1 cellular context compared by ENCODE assay signal in genomic region chr2:127377262-127377661, GRCh38.
TF ChIP-seq lines count a peak whose summit lies in the region.

No MANE protein-coding gene starts in this region.

TF ChIP-seq in IMR-90, 13 proteins besides CTCF, POLR2A, EP300 and RAD21:
- TF ChIP-seq CHD1 (IDR thresholded peaks at IDR 0.05; ENCODE audit: low read depth, low read length) (no peak), RCOR1 (IDR thresholded peaks at IDR 0.05; ENCODE audit: insufficient replicate concordance, low read length) (no peak), ELK1 (IDR thresholded peaks at IDR 0.05; ENCODE audit: borderline replicate concordance, low read depth, low read length) (no peak), SMC3 (IDR thresholded peaks at IDR 0.05; ENCODE audit: low read depth, low read length) (no peak), BHLHE40 (IDR thresholded peaks at IDR 0.05; ENCODE audit: low read depth, low read length) (no peak), MXI1 (IDR thresholded peaks at IDR 0.05; ENCODE audit: borderline replicate concordance, low read depth, low read length) (no peak)
TF ChIP-seq in IMR-90: peak in this region for 0.
